8 cellular contexts compared by ENCODE assay signal in genomic region chr9:97411440-97411788, GRCh38. TPM values are rescaled to one million over a fixed set of nuclear protein-coding genes. Genes with fewer than 3 reads are reported as not detected.
DNase-seq lines count a peak whose midpoint lies in the region; TF ChIP-seq lines count a peak whose summit lies in the region.

No MANE protein-coding gene starts in this region.

- in situ Hi-C loops in ACHN (cut with HindIII; ENCODE audit: low pct_ligation_motif_present, low pct_unique_long_range_greater_than_20kb, low sequenced_read_pairs) = no loop called here

- peak overlapping the region; percentile 58 for H3K9ac ChIP-seq in SU-DHL-6 (ENCODE audit: low read length)

- H3F3A ChIP-seq in SU-DHL-6 (ENCODE audit: insufficient read depth) = peaks cover 22% of the 10 kb centered on the region

- peak overlapping the region; percentile 64 for H2AFZ ChIP-seq in SU-DHL-6 (ENCODE audit: low read depth, low read length, severe bottlenecking)

- H3K9me2 ChIP-seq in SU-DHL-6 (replicated peaks; ENCODE audit: insufficient read depth, low read length) = no peaks in the 10 kb centered on the region

- DNase-seq in activated CD4-positive, alpha-beta T cell treated with anti-CD3 and anti-CD28 coated beads, Interleukin-2, amount 10 ng/mL, durations not matched to agents 7 days and 5 days = no peak
- no peak for DNase-seq in activated CD4-positive, alpha-beta T cell treated with anti-CD3 and anti-CD28 coated beads for 1 hour
- DNase-seq in testis (no peak), NCI-H774 (lab: John Stamatoyannopoulos, UW) (no peak), activated gamma-delta T cell treated with Interleukin-2 at 50 U/mL for 16 hours (no peak), ACHN (no peak)

- H3K27me3 ChIP-seq in SU-DHL-6 (ENCODE audit: low read length) = no peaks in the 10 kb centered on the region
- H3K27me3 ChIP-seq in testis = no peaks in the 10 kb centered on the region

- H3K4me2 ChIP-seq in SU-DHL-6 (ENCODE audit: low read depth, low read length, poor library complexity, severe bottlenecking) = peak overlapping the region; percentile 63

- H3K9me3 Mint-ChIP-seq in activated CD4-positive, alpha-beta T cell treated with anti-CD3 and anti-CD28 coated beads, Interleukin-2, amount 10 ng/mL, durations not matched to agents 7 days and 5 days = peaks cover 5% of the 10 kb centered on the region

- intact Hi-C loops in testis (cut with DNase I; ENCODE audit: low total_unique reads) = no loop called here

- H3K4me3 ChIP-seq in SU-DHL-6 (ENCODE audit: insufficient read depth, low read length, poor library complexity, severe bottlenecking) (peak overlapping the region; percentile 57), iPS-11a (ENCODE audit: low read depth, low read length) (peak overlapping the region; percentile 75), testis (peak overlapping the region; percentile 77 to 97)

- no peak for TF ChIP-seq POLR2A in testis (IDR thresholded peaks at IDR 0.05)

- no peak overlapping the region for H3K27ac ChIP-seq in SU-DHL-6 (ENCODE audit: low read depth, low read length)
- no peak overlapping the region for H3K27ac ChIP-seq in testis

- peak overlapping the region; percentile 85 for H3K4me3 Mint-ChIP-seq in activated CD4-positive, alpha-beta T cell treated with anti-CD3 and anti-CD28 coated beads, Interleukin-2, amount 10 ng/mL, durations not matched to agents 7 days and 5 days

- peaks cover 41% of the 10 kb centered on the region for H3K27me3 Mint-ChIP-seq in activated CD4-positive, alpha-beta T cell treated with anti-CD3 and anti-CD28 coated beads, Interleukin-2, amount 10 ng/mL, durations not matched to agents 7 days and 5 days

- peaks cover 7% of the 10 kb centered on the region for H3K4me1 ChIP-seq in testis

- no peaks in the 10 kb centered on the region for H3K79me2 ChIP-seq in SU-DHL-6 (ENCODE audit: insufficient read depth, low read length)

- peak overlapping the region; percentile 52 for H3K27ac Mint-ChIP-seq in activated CD4-positive, alpha-beta T cell treated with anti-CD3 and anti-CD28 coated beads, Interleukin-2, amount 10 ng/mL, durations not matched to agents 7 days and 5 days

- peaks cover 32% of the 10 kb centered on the region for H3K4me1 Mint-ChIP-seq in activated CD4-positive, alpha-beta T cell treated with anti-CD3 and anti-CD28 coated beads, Interleukin-2, amount 10 ng/mL, durations not matched to agents 7 days and 5 days

- H3K36me3 ChIP-seq in SU-DHL-6 (ENCODE audit: low read length) (no peaks in the 10 kb centered on the region), testis (ENCODE audit: low read depth, missing control alignments) (no peaks in the 10 kb centered on the region)

- POLR2A ChIA-PET in activated CD4-positive, alpha-beta T cell treated with anti-CD3 and anti-CD28 coated beads, Interleukin-2, amount 10 ng/mL, durations not matched to agents 7 days and 5 days (lab: Charles Lee) = no interaction called here

- H3K9me3 ChIP-seq in SU-DHL-6 (ENCODE audit: insufficient read depth, low read length) = no peaks in the 10 kb centered on the region
- H3K9me3 ChIP-seq in testis = no peaks in the 10 kb centered on the region

- 12 to 18% methylated on average over 3 of the region's 3 CpGs for WGBS in testis, 2 donors

- no peak for TF ChIP-seq CTCF in SU-DHL-6 (IDR thresholded peaks at IDR 0.05; ENCODE audit: insufficient read depth, low read length, poor library complexity, severe bottlenecking)
- TF ChIP-seq CTCF in testis (IDR thresholded peaks at IDR 0.05) = no peak

- CTCF ChIA-PET in activated CD4-positive, alpha-beta T cell treated with anti-CD3 and anti-CD28 coated beads, Interleukin-2, amount 10 ng/mL, durations not matched to agents 7 days and 5 days (lab: Charles Lee) = interaction anchor here (0.7 to 3.3 kb wide), 11 partner anchors 13 to 536 kb away, joined by 3 to 17 read pairs (median 3); no protein-coding TSS in a partner anchor

- no peaks in the 10 kb centered on the region for H4K20me1 ChIP-seq in SU-DHL-6 (ENCODE audit: low read depth, low read length)

- H3K36me3 Mint-ChIP-seq in activated CD4-positive, alpha-beta T cell treated with anti-CD3 and anti-CD28 coated beads, Interleukin-2, amount 10 ng/mL, durations not matched to agents 7 days and 5 days (ENCODE audit: low read depth) = peaks cover 3% of the 10 kb centered on the region

RNA-seq across cellular contexts. Expression of gene TDRD7, which starts 0.5 kb away (rescaled TPM):
- total RNA-seq in activated CD4-positive, alpha-beta T cell treated with anti-CD3 and anti-CD28 coated beads, Interleukin-2, amount 10 ng/mL, durations not matched to agents 7 days and 5 days = 10 to 100 TPM; 18.1 to 19.5 TPM
- total RNA-seq in testis = 10 to 100 TPM; 31.2 to 32.2 TPM
- polyA plus RNA-seq in testis (ENCODE audit: insufficient read depth, low read depth, low replicate concordance) = 85.8 TPM
